8 cellular contexts compared by ENCODE assay signal in the genomic region with DNA sequence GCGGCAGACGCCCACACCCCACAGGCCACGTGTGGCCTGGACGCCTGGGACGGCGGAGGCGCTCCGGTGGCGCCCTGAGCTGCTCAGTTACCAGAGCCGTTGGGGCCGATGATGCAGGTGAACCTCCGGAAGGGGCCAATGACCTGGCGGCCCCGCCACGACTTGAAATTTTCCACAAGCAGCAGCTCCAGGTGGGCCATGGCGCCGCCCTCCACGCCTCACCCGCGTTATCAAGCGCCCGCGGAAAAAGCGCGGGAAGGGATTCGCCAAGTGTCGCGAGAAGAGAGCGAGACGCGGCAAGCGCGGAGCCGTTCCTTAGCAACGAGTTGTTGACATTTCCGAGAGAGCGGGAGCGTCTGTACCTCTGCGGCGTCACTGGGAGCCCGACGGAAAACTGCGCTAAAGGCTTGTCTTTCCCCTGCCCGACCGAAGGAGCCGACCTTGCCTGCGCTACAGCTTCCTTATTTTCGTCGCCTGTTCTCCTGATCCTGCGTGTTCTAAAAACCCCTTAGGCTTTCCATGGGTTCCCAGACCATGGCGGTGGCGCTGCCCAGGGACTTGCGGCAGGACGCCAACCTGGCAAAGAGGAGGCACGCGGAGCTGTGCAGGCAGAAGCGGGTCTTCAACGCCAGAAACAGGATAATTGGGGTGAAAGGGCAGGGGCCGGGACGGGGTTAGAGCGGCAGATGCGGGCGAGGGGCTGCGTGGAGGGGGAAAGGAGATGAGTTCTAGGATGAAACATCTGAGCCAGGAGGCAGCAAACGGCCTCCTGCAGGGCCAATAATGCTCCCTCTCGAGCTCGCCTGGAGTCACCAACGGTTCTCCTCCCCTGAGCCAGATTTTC. TPM values are rescaled to one million over a fixed set of nuclear protein-coding genes. Genes with fewer than 3 reads are reported as not detected.
DNase-seq lines count a peak whose midpoint lies in the region; ATAC-seq and TF ChIP-seq lines count a peak whose summit lies in the region.

A gene with protein sequence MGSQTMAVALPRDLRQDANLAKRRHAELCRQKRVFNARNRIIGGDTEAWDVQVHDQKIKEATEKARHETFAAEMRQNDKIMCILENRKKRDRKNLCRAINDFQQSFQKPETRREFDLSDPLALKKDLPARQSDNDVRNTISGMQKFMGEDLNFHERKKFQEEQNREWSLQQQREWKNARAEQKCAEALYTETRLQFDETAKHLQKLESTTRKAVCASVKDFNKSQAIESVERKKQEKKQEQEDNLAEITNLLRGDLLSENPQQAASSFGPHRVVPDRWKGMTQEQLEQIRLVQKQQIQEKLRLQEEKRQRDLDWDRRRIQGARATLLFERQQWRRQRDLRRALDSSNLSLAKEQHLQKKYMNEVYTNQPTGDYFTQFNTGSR (plus strand): TSS at position 326 of the 844 bp plus-strand sequence. CDS start 194 bp downstream, at position 520.
A gene with protein sequence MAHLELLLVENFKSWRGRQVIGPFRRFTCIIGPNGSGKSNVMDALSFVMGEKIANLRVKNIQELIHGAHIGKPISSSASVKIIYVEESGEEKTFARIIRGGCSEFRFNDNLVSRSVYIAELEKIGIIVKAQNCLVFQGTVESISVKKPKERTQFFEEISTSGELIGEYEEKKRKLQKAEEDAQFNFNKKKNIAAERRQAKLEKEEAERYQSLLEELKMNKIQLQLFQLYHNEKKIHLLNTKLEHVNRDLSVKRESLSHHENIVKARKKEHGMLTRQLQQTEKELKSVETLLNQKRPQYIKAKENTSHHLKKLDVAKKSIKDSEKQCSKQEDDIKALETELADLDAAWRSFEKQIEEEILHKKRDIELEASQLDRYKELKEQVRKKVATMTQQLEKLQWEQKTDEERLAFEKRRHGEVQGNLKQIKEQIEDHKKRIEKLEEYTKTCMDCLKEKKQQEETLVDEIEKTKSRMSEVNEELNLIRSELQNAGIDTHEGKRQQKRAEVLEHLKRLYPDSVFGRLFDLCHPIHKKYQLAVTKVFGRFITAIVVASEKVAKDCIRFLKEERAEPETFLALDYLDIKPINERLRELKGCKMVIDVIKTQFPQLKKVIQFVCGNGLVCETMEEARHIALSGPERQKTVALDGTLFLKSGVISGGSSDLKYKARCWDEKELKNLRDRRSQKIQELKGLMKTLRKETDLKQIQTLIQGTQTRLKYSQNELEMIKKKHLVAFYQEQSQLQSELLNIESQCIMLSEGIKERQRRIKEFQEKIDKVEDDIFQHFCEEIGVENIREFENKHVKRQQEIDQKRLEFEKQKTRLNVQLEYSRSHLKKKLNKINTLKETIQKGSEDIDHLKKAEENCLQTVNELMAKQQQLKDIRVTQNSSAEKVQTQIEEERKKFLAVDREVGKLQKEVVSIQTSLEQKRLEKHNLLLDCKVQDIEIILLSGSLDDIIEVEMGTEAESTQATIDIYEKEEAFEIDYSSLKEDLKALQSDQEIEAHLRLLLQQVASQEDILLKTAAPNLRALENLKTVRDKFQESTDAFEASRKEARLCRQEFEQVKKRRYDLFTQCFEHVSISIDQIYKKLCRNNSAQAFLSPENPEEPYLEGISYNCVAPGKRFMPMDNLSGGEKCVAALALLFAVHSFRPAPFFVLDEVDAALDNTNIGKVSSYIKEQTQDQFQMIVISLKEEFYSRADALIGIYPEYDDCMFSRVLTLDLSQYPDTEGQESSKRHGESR (minus strand): TSS at position 232 of the 844 bp plus-strand sequence. CDS start 32 bp downstream, at position 200.

- no peaks in the 10 kb centered on the region for H3K36me3 ChIP-seq in right lobe of liver

- H3K27ac ChIP-seq in right lobe of liver = no peak within 1 kb of the TSS

- peaks cover 0 to 8% of the 10 kb centered on the region in 2 donors for H3K27me3 ChIP-seq in right lobe of liver

- intact Hi-C loops in right lobe of liver (cut with DNase I) = no loop called here

- H3K4me1 ChIP-seq in right lobe of liver = peaks cover 0 to 11% (median 0%) of the 10 kb centered on the region in 4 donors

- peak within 1 kb of the TSS; percentile 22 to 58 (median 29) for H3K4me3 ChIP-seq in right lobe of liver

- peak; percentile 20 for TF ChIP-seq POLR2A in GM19099 (IDR thresholded peaks at IDR 0.05; ENCODE audit: extremely low read depth, insufficient read length, low read depth)
- no peak for TF ChIP-seq POLR2A in right lobe of liver (IDR thresholded peaks at IDR 0.05)

- under 1% methylated on average over 25 of the region's 68 CpGs for WGBS in right lobe of liver (ENCODE audit: insufficient coverage, low coverage, low lambda C conversion rate, missing lambda C conversion rate)

- H3K9me3 ChIP-seq in right lobe of liver = no peaks in the 10 kb centered on the region

- DNase-seq in NCI-H2171 (lab: John Stamatoyannopoulos, UW) = peak; percentile 97
- DNase-seq in activated CD4-positive, alpha-beta T cell treated with anti-CD3 and anti-CD28 coated beads, Interleukin-2, amount 50 U/mL, for 24 hours (ENCODE audit: low read depth in 1 of 2, low spot score in 1 of 2) = peak; percentile 61 to 85
- DNase-seq in dermis microvascular lymphatic vessel endothelial cell (ENCODE audit: low read depth in 2 of 2) = peak; percentile 65 to 72
- DNase-seq in right lobe of liver = peak; percentile 71 to 86 (median 80)
- DNase-seq in stimulated activated CD4-positive, alpha-beta T cell treated with anti-CD3 and anti-CD28 coated beads, Interleukin-2, amount 100 ng/mL, for 24 hours = peak; percentile 82 to 90

- no peak for TF ChIP-seq CTCF in right lobe of liver (IDR thresholded peaks at IDR 0.05)

- ATAC-seq in right lobe of liver (peak; percentile 78 to 98 (median 94)), HG03196 (IDR thresholded peaks at IDR 0.05; ENCODE audit: unreplicated experiment) (no peak), HG02571 (IDR thresholded peaks at IDR 0.05; ENCODE audit: unreplicated experiment) (no peak)

RNA-seq across cellular contexts. Expression of the first gene that starts in this region (rescaled TPM):
- 0.25 and 0.39 TPM in 2 replicates for total RNA-seq in dermis microvascular lymphatic vessel endothelial cell
- under 1 TPM in 2 of 6 experiments, not detected in 4; 0.18 to 0.87 TPM for total RNA-seq in right lobe of liver

RNA-seq across cellular contexts. Expression of the second gene that starts in this region (rescaled TPM):
- total RNA-seq in dermis microvascular lymphatic vessel endothelial cell (under 0.01 TPM in 2 replicates), right lobe of liver (not detected)

Comparison
In these comparisons a context has a peak if more than half of its experiments do, and no peak if none do; other contexts are left out.
1. Peak in DNase-seq in dermis microvascular lymphatic vessel endothelial cell; RNA of the genes that start here not detected or under 1 TPM.
2. Peak in DNase-seq, ATAC-seq and H3K4me3 ChIP-seq in right lobe of liver; RNA of the genes that start here not detected or under 1 TPM.